Comparison of ENCODE assay signal across 15 cellular contexts in genomic region chr15:93052090-93052892, GRCh38. TPM values are rescaled to one million over a fixed set of nuclear protein-coding genes. Genes with fewer than 3 reads are reported as not detected.
DNase-seq lines count a peak whose midpoint lies in the region; ATAC-seq and TF ChIP-seq lines count a peak whose summit lies in the region.
"Had no signal": no experiment of that assay in that cellular context is flagged by ENCODE, and none has a peak within 500 bp of the region (broad histone marks: within the 10 kb centered on the region; RNA-seq: fewer than 3 reads in every experiment).

No MANE protein-coding gene starts in this region.

- H4K20me1 ChIP-seq in BLaER1 (peaks cover 100% of the 10 kb centered on the region), PC-3 (ENCODE audit: low read length) (no peaks in the 10 kb centered on the region), GM23248 (ENCODE audit: insufficient read depth) (no peaks in the 10 kb centered on the region)

- ATAC-seq in PC-3 = peak; percentile 20; the same call in 1 of the 2 replicates
- ATAC-seq: activated CD8-positive, alpha-beta memory T cell treated with anti-CD3 and anti-CD28 coated beads, Interleukin-2, amount 10 ng/mL, durations not matched to agents 7 days and 5 days; heart left ventricle; lower lobe of right lung had no signal

- BruUV-seq in PC-3 (replicated peaks; lab: Mats Ljungman, UMichigan) = no TSS peak

- H3K9ac ChIP-seq in BLaER1 (no peak overlapping the region), PC-3 (ENCODE audit: low read length) (no peak overlapping the region), GM23248 (no peak overlapping the region)

- POLR2A ChIA-PET in PC-3 (lab: Charles Lee; ENCODE audit: unreplicated experiment) = no interaction called here

- intact Hi-C loops in PC-3 (cut with micrococcal nuclease) = no loop called here

- H3F3A ChIP-seq in PC-3 (ENCODE audit: low read length, unreplicated experiment) (no peaks in the 10 kb centered on the region), GM23248 (ENCODE audit: insufficient read depth) (no peaks in the 10 kb centered on the region)

- H3K4me1 ChIP-seq in BLaER1 (peaks cover 84% of the 10 kb centered on the region), PC-3 (ENCODE audit: insufficient read depth, low read length) (no peaks in the 10 kb centered on the region), GM23248 (ENCODE audit: insufficient read depth) (no peaks in the 10 kb centered on the region)

- no peaks in the 10 kb centered on the region for H3K9me3 ChIP-seq in BLaER1
- H3K9me3 ChIP-seq in PC-3 (ENCODE audit: low read length) = no peaks in the 10 kb centered on the region
- H3K9me3 ChIP-seq in GM23248 (ENCODE audit: low read depth) = no peaks in the 10 kb centered on the region
- H3K9me3 ChIP-seq: heart left ventricle, lower lobe of right lung had no signal

- no peak overlapping the region for H3K4me3 ChIP-seq in BLaER1
- no peak overlapping the region for H3K4me3 ChIP-seq in PC-3 (ENCODE audit: low read length)
- no peak overlapping the region for H3K4me3 ChIP-seq in fibroblast of pulmonary artery (replicated peaks; ENCODE audit: low read depth, low read length)
- no peak overlapping the region for H3K4me3 ChIP-seq in GM23248
- H3K4me3 ChIP-seq: heart left ventricle, lower lobe of right lung had no signal

- H3K4me2 ChIP-seq in BLaER1 = peak overlapping the region; percentile 3; the same call in 1 of the 2 replicates
- no peak overlapping the region for H3K4me2 ChIP-seq in PC-3 (ENCODE audit: low read length)
- H3K4me2 ChIP-seq in GM23248 (ENCODE audit: unreplicated experiment) = no peak overlapping the region

- WGBS in GM23248 (ENCODE audit: low coverage in 1 of 2, low lambda C conversion rate in 2 of 2, missing lambda C conversion rate in 2 of 2), 2 experiments = 85% methylated on average over 35 to 39 of the region's 39 CpGs

- DNase-seq in PC-3 = peak; percentile 17
- DNase-seq in fibroblast of pulmonary artery (ENCODE audit: low read depth) = no peak
- no peak for DNase-seq in GM23248
- DNase-seq in NK-92 (lab: John Stamatoyannopoulos, UW; ENCODE audit: unreplicated experiment) = no peak
- no peak for DNase-seq in stimulated activated CD4-positive, alpha-beta T cell treated with anti-CD3 and anti-CD28 coated beads, Interleukin-1b, Interleukin-23, amount 100 ng/mL, for 48 hours
- DNase-seq in dedifferentiated amniotic fluid mesenchymal stem cell (ENCODE audit: extremely low spot score) = no peak
- DNase-seq: activated CD8-positive, alpha-beta memory T cell treated with anti-CD3 and anti-CD28 coated beads, Interleukin-2, amount 10 ng/mL, durations not matched to agents 7 days and 5 days; COR-L47; effector memory CD4-positive, alpha-beta T cell; heart left ventricle; lower lobe of right lung; NCI-H1436 treated with DMSO at 0.1 percent for 48 hours; T-helper 2 cell had no signal

- H3K36me3 ChIP-seq in BLaER1 = peaks cover 92% of the 10 kb centered on the region
- H3K36me3 ChIP-seq in PC-3 (ENCODE audit: low read depth, low read length) = no peaks in the 10 kb centered on the region
- no peaks in the 10 kb centered on the region for H3K36me3 ChIP-seq in GM23248 (ENCODE audit: low read depth)
- H3K36me3 ChIP-seq: lower lobe of right lung had no signal

- H2AFZ ChIP-seq in PC-3 (ENCODE audit: low read length) = no peak overlapping the region
- no peak overlapping the region for H2AFZ ChIP-seq in GM23248

- H3K9me2 ChIP-seq in PC-3 (replicated peaks; ENCODE audit: low read length) (no peaks in the 10 kb centered on the region), GM23248 (ENCODE audit: insufficient read depth) (no peaks in the 10 kb centered on the region)

- H3K27ac ChIP-seq in BLaER1 (no peak overlapping the region), PC-3 (ENCODE audit: low read length) (no peak overlapping the region), GM23248 (no peak overlapping the region)
- H3K27ac ChIP-seq: lower lobe of right lung had no signal

- H3K79me2 ChIP-seq in PC-3 (ENCODE audit: low read length) (no peaks in the 10 kb centered on the region), GM23248 (ENCODE audit: insufficient read depth) (no peaks in the 10 kb centered on the region)

- CTCF ChIA-PET in PC-3 (lab: Charles Lee) = no interaction called here

- in situ Hi-C loops in GM23248 (cut with MboI) = no loop called here

- TF ChIP-seq CTCF in GM12874 (IDR thresholded peaks at IDR 0.05; ENCODE audit: insufficient read depth, low read depth, low read length) (peak; percentile 40), PC-3 (conservative IDR thresholded peaks at IDR 0.05; ENCODE audit: low read depth, low read length) (peak; percentile 47; the same call in 1 of the 2 replicates), fibroblast of pulmonary artery (IDR thresholded peaks at IDR 0.05; ENCODE audit: low read length, missing control alignments) (peak; percentile 7)

- H3K27me3 ChIP-seq in BLaER1 (no peaks in the 10 kb centered on the region), PC-3 (ENCODE audit: low read length) (no peaks in the 10 kb centered on the region), GM23248 (replicated peaks; ENCODE audit: insufficient read depth) (no peaks in the 10 kb centered on the region)
- H3K27me3 ChIP-seq: heart left ventricle had no signal

RNA-seq across cellular contexts. Expression of gene RGMA, which starts 36.7 kb away (rescaled TPM):
- 1.3 and 2.5 TPM in 2 replicates for total RNA-seq in PC-3 (2014; rRNA removed)
- 0.76 and 2.0 TPM in 2 replicates for total RNA-seq in GM23248 (2014; rRNA removed; shearing (Covaris generic))
- 0.65 and 0.84 TPM in 2 replicates for polyA plus RNA-seq in GM23248 (2016; fragmentation: Nextera tagmentation; extraction: Ambion mirVana)
